35 cellular contexts compared by ENCODE assay signal in the genomic region with DNA sequence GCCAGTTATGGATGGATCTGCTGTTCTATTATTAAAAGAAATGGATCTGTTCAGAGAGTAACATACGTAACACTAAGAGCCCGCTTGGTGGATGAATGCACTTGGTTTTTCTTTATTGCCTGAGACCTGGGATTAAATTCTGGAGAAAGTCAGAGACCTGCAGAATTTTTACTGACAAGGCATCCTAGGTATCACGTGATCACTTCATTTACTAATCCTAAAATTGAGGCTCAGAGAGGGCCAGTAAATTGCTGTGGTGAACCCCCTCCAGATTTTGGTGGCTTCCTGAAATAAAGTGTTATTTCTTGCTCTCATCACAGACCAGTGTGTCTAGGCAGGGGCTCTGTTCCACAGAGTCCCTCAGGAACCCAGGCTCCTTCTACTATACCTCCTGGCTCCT.
"Had no signal": no experiment of that assay in that cellular context is flagged by ENCODE, and none has a peak within 500 bp of the region (broad histone marks: within the 10 kb centered on the region; RNA-seq: fewer than 3 reads in every experiment).

No MANE protein-coding gene starts in this region.

- H3K9me3 ChIP-seq: MG63 had no signal

- H3K27me3 ChIP-seq: MG63 had no signal

- DNase-seq: Karpas-422, Kasumi-1, MG63, MM.1S, MV-4-11, NCI-H1048, NCI-H1092, NCI-H1092 treated with DMSO at 0.1 percent for 48 hours, NCI-H1105, NCI-H1105 treated with DMSO at 0.1 percent for 48 hours, NCI-H1417, NCI-H1417 treated with DMSO at 0.1 percent for 48 hours, NCI-H1436, NCI-H1436 treated with DMSO at 0.1 percent for 48 hours, NCI-H146, NCI-H1694, NCI-H1694 treated with DMSO at 0.1 percent for 48 hours, NCI-H187, NCI-H187 treated with DMSO at 0.1 percent for 48 hours, NCI-H1930, NCI-H2029, NCI-H2029 treated with DMSO at 0.1 percent for 48 hours, NCI-H2081, NCI-H2081 treated with DMSO at 0.1 percent for 48 hours, NCI-H2107, NCI-H2171, NCI-H2171 treated with DMSO at 0.1 percent for 48 hours, NCI-H2227 treated with DMSO at 0.1 percent for 48 hours, NCI-H226, NCI-H345, NCI-H446, NCI-H446 treated with DMSO at 0.1 percent for 48 hours, NCI-H510A, NCI-H510A treated with DMSO at 0.1 percent for 48 hours, NCI-H524 had no signal

- H3K36me3 ChIP-seq: MG63 had no signal

- H3K4me3 ChIP-seq: MG63 had no signal
